Comparison of ENCODE assay signal across 22 cellular contexts in the genomic region with DNA sequence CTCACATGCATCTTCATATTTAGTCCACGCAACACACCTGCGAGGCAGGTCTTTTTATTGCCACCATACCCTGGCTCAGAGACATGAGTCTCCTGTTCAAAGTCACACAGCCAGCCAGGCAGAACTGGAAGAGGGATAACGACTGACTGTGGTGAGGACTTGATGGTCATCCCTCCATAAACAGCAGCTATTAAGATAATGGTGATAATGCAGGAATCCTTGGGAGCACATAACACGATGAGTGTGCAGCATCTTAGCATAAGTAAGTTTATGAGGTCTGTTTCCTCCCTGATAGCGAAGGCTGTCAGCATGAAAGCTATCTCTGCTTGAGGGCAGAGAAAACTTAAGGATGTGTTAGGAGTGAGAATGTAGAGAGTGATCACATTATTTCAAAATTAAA. TPM values are rescaled to one million over a fixed set of nuclear protein-coding genes. Genes with fewer than 3 reads are reported as not detected.
DNase-seq lines count a peak whose midpoint lies in the region; TF ChIP-seq lines count a peak whose summit lies in the region.
"Had no signal": no experiment of that assay in that cellular context is flagged by ENCODE, and none has a peak within 500 bp of the region (broad histone marks: within the 10 kb centered on the region; RNA-seq: fewer than 3 reads in every experiment).

No MANE protein-coding gene starts in this region.

- H3K4ac ChIP-seq in mesenchymal stem cell (ENCODE audit: low read depth in 1 of 2, low read length in 2 of 2): no peak overlapping the region

- H2BK12ac ChIP-seq in mesenchymal stem cell (ENCODE audit: low read length in 2 of 2): no peak overlapping the region

- no peaks in the 10 kb centered on the region for H3K36me3 ChIP-seq in mesenchymal stem cell (ENCODE audit: control insufficient read depth in 1 of 2, insufficient read depth in 2 of 2, low read depth in 1 of 2, low read length in 2 of 2)
- H3K36me3 ChIP-seq: BLaER1, MG63, SJCRH30 had no signal

- H2BK120ac ChIP-seq in mesenchymal stem cell (ENCODE audit: low read depth, low read length): no peak overlapping the region

- H3K27ac ChIP-seq in VCaP (peak overlapping the region; percentile 4; the same call in 1 of the 2 replicates), mesenchymal stem cell (ENCODE audit: low read length, poor library complexity, severe bottlenecking) (no peak overlapping the region)
- H3K27ac ChIP-seq: BLaER1, HL-60, PC-9, RWPE1, SJCRH30 had no signal

- no peak overlapping the region for H4K91ac ChIP-seq in mesenchymal stem cell (ENCODE audit: low read length)

- H3K18ac ChIP-seq in mesenchymal stem cell (ENCODE audit: low read depth in 1 of 2, low read length in 2 of 2): no peak overlapping the region

- peak overlapping the region in 1 of 2 experiments; percentile 32 for H3K4me3 ChIP-seq in mesenchymal stem cell (ENCODE audit: insufficient read depth in 1 of 2, low read depth in 1 of 2, low read length in 2 of 2)
- H3K4me3 ChIP-seq: BLaER1, MG63, PC-9, SJCRH30 had no signal

- H3K4me1 ChIP-seq in mesenchymal stem cell (ENCODE audit: control insufficient read depth, insufficient read depth, low read depth, low read length): peaks cover 5% of the 10 kb centered on the region
- H3K4me1 ChIP-seq: BLaER1 had no signal

- no peak overlapping the region for H2AK5ac ChIP-seq in mesenchymal stem cell (ENCODE audit: low read length, severe bottlenecking)

- DNase-seq in M059J (ENCODE audit: low read depth) (peak; percentile 7), mesenchymal stem cell (peak; percentile 38), superior temporal gyrus (ENCODE audit: extremely low spot score) (peak; percentile 15), A172 (ENCODE audit: low spot score) (no peak), NCI-H1417 treated with DMSO at 0.1 percent for 48 hours (lab: John Stamatoyannopoulos, UW) (no peak)
- DNase-seq in activated CD4-positive, alpha-beta T cell treated with anti-CD3 and anti-CD28 coated beads, Interleukin-2, amount 50 U/mL, for 1 hour: no peak
- DNase-seq: CD4-positive, alpha-beta memory T cell; DMS53; HFFc6; Karpas-422; NCI-H1048; NCI-H1436 treated with DMSO at 0.1 percent for 48 hours; NCI-H2171; NCI-H526; PC-9; SJCRH30 had no signal

- 51% methylated on average over 4 of the region's 5 CpGs for WGBS in mesenchymal stem cell

- no peak overlapping the region for H3K14ac ChIP-seq in mesenchymal stem cell (ENCODE audit: low read length in 2 of 2)

- no peak overlapping the region for H3K4me2 ChIP-seq in mesenchymal stem cell (ENCODE audit: low read length, poor library complexity, severe bottlenecking)
- H3K4me2 ChIP-seq: BLaER1, PC-9 had no signal

- H3K27me3 ChIP-seq in mesenchymal stem cell (ENCODE audit: control insufficient read depth in 1 of 2, insufficient read depth in 1 of 2, low read length in 2 of 2): peaks cover 0 to 5% of the 10 kb centered on the region in 2 experiments
- H3K27me3 ChIP-seq: BLaER1, SJCRH30 had no signal

- H3K9me3 ChIP-seq in mesenchymal stem cell (ENCODE audit: control insufficient read depth, low read length): no peaks in the 10 kb centered on the region
- H3K9me3 ChIP-seq: BLaER1, MG63, SJCRH30 had no signal

- TF ChIP-seq CTCF in VCaP (conservative IDR thresholded peaks at IDR 0.05): no peak

- H3K23ac ChIP-seq in mesenchymal stem cell (ENCODE audit: low read length in 2 of 2): no peak overlapping the region

- no peak overlapping the region for H2BK15ac ChIP-seq in mesenchymal stem cell (ENCODE audit: low read depth, poor library complexity, severe bottlenecking)

- H2AFZ ChIP-seq in mesenchymal stem cell (ENCODE audit: low read depth, low read length): no peak overlapping the region
- H2AFZ ChIP-seq: PC-9 had no signal

- no peak overlapping the region for H2BK5ac ChIP-seq in mesenchymal stem cell (ENCODE audit: low read depth, low read length, poor library complexity, severe bottlenecking)

- H3K79me1 ChIP-seq in mesenchymal stem cell (replicated peaks; ENCODE audit: low read length, poor library complexity, severe bottlenecking): no peaks in the 10 kb centered on the region

- no peak overlapping the region for H4K8ac ChIP-seq in mesenchymal stem cell (ENCODE audit: low read length)

- H3K9ac ChIP-seq in mesenchymal stem cell (ENCODE audit: low read length): peak overlapping the region; percentile 58

RNA-seq across cellular contexts. Expression of gene KCTD16, which starts 30.9 kb away (rescaled TPM):
- total RNA-seq in M059J (2014; rRNA removed; shearing (Covaris generic)): 0.10 TPM in 1 of 2 replicates, not detected in the other
- polyA plus RNA-seq in mesenchymal stem cell (2013, experiment 1 of 2): 0.22 TPM
- polyA plus RNA-seq in mesenchymal stem cell (2013, experiment 2 of 2): 0.19 TPM
- 0.89 and 1.2 TPM in 2 replicates for total RNA-seq in A172 (2014; rRNA removed; shearing (Covaris generic))
- total RNA-seq: HT1080 had no signal

RNA-seq across cellular contexts. Expression of gene YIPF5, which starts 31.1 kb away (rescaled TPM):
- total RNA-seq in M059J (2014; rRNA removed; shearing (Covaris generic)): 123 and 221 TPM in 2 replicates
- 78.3 TPM for polyA plus RNA-seq in mesenchymal stem cell (2013, experiment 1 of 2)
- polyA plus RNA-seq in mesenchymal stem cell (2013, experiment 2 of 2): 83.7 TPM
- 68.3 and 83.6 TPM in 2 replicates for total RNA-seq in A172 (2014; rRNA removed; shearing (Covaris generic))

Comparison
In these comparisons a context has a peak if more than half of its experiments do, and no peak if none do; other contexts are left out.
1. DNase-seq: peak in M059J (single experiment), mesenchymal stem cell (single experiment) and superior temporal gyrus (single experiment); none in A172 (single experiment), activated CD4-positive, alpha-beta T cell treated with anti-CD3 and anti-CD28 coated beads, Interleukin-2, amount 50 U/mL, for 1 hour (single experiment) and NCI-H1417 treated with DMSO at 0.1 percent for 48 hours (single experiment).